In genomic region chr3:69212411-69213160, GRCh38 we compare ENCODE assay signal across 9 cellular contexts.
A peak's percentile ranks its signal among the peaks of the same experiment; 100 is the strongest.
DNase-seq lines count a peak whose midpoint lies in the region; ATAC-seq and TF ChIP-seq lines count a peak whose summit lies in the region.
"Had no signal": no experiment of that assay in that cellular context is flagged by ENCODE, and none has a peak within 500 bp of the region (broad histone marks: within the 10 kb centered on the region; RNA-seq: fewer than 3 reads in every experiment).

No MANE protein-coding gene starts in this region.

- H3K27me3 ChIP-seq in ovary (no peaks in the 10 kb centered on the region), colonic mucosa (no peaks in the 10 kb centered on the region)

- no peak for TF ChIP-seq EP300 in ovary (IDR thresholded peaks at IDR 0.05)

- H3K27ac ChIP-seq in ovary (no peak overlapping the region), colonic mucosa (no peak overlapping the region)
- H3K27ac ChIP-seq: parathyroid adenoma had no signal

- H3K9ac ChIP-seq in colonic mucosa (ENCODE audit: low read depth in 2 of 2, low read length in 2 of 2) = no peak overlapping the region
- H3K9ac ChIP-seq: parathyroid adenoma had no signal

- H3K4me1 ChIP-seq in ovary (ENCODE audit: insufficient read depth) (no peaks in the 10 kb centered on the region), colonic mucosa (no peaks in the 10 kb centered on the region)
- H3K4me1 ChIP-seq: parathyroid adenoma had no signal

- H3K36me3 ChIP-seq in ovary (no peaks in the 10 kb centered on the region), colonic mucosa (no peaks in the 10 kb centered on the region)

- ATAC-seq in GM18870 (IDR thresholded peaks at IDR 0.05; ENCODE audit: unreplicated experiment) (peak; percentile 84), HG02981 (IDR thresholded peaks at IDR 0.05; ENCODE audit: unreplicated experiment) (peak; percentile 93)

- H3K4me3 ChIP-seq in ovary = no peak overlapping the region
- H3K4me3 ChIP-seq in colonic mucosa = no peak overlapping the region

- DNase-seq in SKM-1 treated with dmso at 0.1 percent for 144 hours (lab: John Stamatoyannopoulos, UW; ENCODE audit: unreplicated experiment) (peak; percentile 76), foreskin melanocyte (peak; percentile 26), ovary (no peak), colonic mucosa (no peak), iPS-NIHi11 (ENCODE audit: low spot score) (no peak), occipital lobe (lab: John Stamatoyannopoulos, UW) (no peak)

- intact Hi-C loops in ovary (cut with DNase I) (no loop called here), colonic mucosa (cut with DNase I) (no loop called here)

- H3K9me3 ChIP-seq in ovary (no peaks in the 10 kb centered on the region), colonic mucosa (no peaks in the 10 kb centered on the region)

- TF ChIP-seq POLR2A in ovary (IDR thresholded peaks at IDR 0.05) = no peak

- WGBS in ovary, 3 donors = 61 to 66% (median 63%) methylated on average over 3 of the region's 3 CpGs

- TF ChIP-seq CTCF in ovary (IDR thresholded peaks at IDR 0.05) (no peak), colonic mucosa (IDR thresholded peaks at IDR 0.05) (no peak)

Comparison
In these comparisons a context has a peak if more than half of its experiments do, and no peak if none do; other contexts are left out.
1. DNase-seq: peak in SKM-1 treated with dmso at 0.1 percent for 144 hours (single experiment) and foreskin melanocyte (single experiment); none in ovary (0 of 5), colonic mucosa (single experiment), iPS-NIHi11 (single experiment) and occipital lobe (single experiment).